ENCODE assay signal across 1 cellular context in the genomic region with DNA sequence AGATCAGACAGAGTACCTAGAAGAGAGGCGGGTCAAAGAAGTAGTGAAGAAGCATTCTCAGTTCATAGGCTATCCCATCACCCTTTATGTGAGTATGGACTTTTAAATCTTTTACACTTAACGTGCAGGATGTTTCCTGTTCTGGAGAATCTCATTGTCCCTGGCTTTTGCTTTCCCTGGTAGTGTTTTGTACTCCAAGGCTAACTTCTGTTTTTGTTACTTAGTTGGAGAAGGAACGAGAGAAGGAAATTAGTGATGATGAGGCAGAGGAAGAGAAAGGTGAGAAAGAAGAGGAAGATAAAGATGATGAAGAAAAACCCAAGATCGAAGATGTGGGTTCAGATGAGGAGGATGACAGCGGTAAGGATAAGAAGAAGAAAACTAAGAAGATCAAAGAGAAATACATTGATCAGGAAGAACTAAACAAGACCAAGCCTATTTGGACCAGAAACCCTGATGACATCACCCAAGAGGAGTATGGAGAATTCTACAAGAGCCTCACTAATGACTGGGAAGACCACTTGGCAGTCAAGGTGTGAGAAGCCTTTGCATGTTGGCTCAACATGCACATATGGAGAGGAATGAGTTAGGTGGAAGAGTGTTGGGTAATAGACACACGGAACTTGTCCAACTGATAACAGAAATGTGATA.
TF ChIP-seq lines count a peak whose summit lies in the region.

No MANE protein-coding gene starts in this region.

TF ChIP-seq in HEK293, 187 proteins besides CTCF, POLR2A, EP300 and RAD21 (continued from another document):
- TF ChIP-seq ZNF610 (tag by site-specific recombination; IDR thresholded peaks at IDR 0.05; ENCODE audit: borderline replicate concordance) (no peak), BCL11A (tag by site-specific recombination; IDR thresholded peaks at IDR 0.05; ENCODE audit: low read depth) (no peak), ZNF184 (tag by site-specific recombination; IDR thresholded peaks at IDR 0.05) (no peak), ZNF76 (tag by site-specific recombination; IDR thresholded peaks at IDR 0.05; ENCODE audit: borderline replicate concordance, low read depth) (0 out of 2 replicates have a peak, but pooled peaks have one; percentile 21), ZNF366 (tag by site-specific recombination; conservative IDR thresholded peaks at IDR 0.05) (0 out of 2 replicates have a peak, but pooled peaks have one; percentile 13), ZNF239 (tag by site-specific recombination; IDR thresholded peaks at IDR 0.05) (no peak), SALL2 (tag by site-specific recombination; IDR thresholded peaks at IDR 0.05; ENCODE audit: borderline replicate concordance) (no peak), ZNF629 (tag by site-specific recombination; IDR thresholded peaks at IDR 0.05) (peak; percentile 73), ZNF473 (tag by site-specific recombination; IDR thresholded peaks at IDR 0.05) (no peak), KLF8 (tag by site-specific recombination; IDR thresholded peaks at IDR 0.05) (peak; percentile 15; the same call in 1 of the 2 replicates), ZNF133 (tag by site-specific recombination; IDR thresholded peaks at IDR 0.05) (no peak), ZNF544 (tag by site-specific recombination; IDR thresholded peaks at IDR 0.05) (no peak)
- TF ChIP-seq, protein P1, sequence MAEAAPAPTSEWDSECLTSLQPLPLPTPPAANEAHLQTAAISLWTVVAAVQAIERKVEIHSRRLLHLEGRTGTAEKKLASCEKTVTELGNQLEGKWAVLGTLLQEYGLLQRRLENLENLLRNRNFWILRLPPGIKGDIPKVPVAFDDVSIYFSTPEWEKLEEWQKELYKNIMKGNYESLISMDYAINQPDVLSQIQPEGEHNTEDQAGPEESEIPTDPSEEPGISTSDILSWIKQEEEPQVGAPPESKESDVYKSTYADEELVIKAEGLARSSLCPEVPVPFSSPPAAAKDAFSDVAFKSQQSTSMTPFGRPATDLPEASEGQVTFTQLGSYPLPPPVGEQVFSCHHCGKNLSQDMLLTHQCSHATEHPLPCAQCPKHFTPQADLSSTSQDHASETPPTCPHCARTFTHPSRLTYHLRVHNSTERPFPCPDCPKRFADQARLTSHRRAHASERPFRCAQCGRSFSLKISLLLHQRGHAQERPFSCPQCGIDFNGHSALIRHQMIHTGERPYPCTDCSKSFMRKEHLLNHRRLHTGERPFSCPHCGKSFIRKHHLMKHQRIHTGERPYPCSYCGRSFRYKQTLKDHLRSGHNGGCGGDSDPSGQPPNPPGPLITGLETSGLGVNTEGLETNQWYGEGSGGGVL (tag by site-specific recombination; IDR thresholded peaks at IDR 0.05): no peak
- TF ChIP-seq, protein P2, sequence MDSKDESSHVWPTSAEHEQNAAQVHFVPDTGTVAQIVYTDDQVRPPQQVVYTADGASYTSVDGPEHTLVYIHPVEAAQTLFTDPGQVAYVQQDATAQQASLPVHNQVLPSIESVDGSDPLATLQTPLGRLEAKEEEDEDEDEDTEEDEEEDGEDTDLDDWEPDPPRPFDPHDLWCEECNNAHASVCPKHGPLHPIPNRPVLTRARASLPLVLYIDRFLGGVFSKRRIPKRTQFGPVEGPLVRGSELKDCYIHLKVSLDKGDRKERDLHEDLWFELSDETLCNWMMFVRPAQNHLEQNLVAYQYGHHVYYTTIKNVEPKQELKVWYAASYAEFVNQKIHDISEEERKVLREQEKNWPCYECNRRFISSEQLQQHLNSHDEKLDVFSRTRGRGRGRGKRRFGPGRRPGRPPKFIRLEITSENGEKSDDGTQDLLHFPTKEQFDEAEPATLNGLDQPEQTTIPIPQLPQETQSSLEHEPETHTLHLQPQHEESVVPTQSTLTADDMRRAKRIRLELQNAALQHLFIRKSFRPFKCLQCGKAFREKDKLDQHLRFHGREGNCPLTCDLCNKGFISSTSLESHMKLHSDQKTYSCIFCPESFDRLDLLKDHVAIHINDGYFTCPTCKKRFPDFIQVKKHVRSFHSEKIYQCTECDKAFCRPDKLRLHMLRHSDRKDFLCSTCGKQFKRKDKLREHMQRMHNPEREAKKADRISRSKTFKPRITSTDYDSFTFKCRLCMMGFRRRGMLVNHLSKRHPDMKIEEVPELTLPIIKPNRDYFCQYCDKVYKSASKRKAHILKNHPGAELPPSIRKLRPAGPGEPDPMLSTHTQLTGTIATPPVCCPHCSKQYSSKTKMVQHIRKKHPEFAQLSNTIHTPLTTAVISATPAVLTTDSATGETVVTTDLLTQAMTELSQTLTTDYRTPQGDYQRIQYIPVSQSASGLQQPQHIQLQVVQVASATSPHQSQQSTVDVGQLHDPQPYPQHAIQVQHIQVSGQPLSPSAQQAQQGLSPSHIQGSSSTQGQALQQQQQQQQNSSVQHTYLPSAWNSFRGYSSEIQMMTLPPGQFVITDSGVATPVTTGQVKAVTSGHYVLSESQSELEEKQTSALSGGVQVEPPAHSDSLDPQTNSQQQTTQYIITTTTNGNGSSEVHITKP (tag by site-specific recombination; IDR thresholded peaks at IDR 0.05): no peak
- TF ChIP-seq, protein P3, sequence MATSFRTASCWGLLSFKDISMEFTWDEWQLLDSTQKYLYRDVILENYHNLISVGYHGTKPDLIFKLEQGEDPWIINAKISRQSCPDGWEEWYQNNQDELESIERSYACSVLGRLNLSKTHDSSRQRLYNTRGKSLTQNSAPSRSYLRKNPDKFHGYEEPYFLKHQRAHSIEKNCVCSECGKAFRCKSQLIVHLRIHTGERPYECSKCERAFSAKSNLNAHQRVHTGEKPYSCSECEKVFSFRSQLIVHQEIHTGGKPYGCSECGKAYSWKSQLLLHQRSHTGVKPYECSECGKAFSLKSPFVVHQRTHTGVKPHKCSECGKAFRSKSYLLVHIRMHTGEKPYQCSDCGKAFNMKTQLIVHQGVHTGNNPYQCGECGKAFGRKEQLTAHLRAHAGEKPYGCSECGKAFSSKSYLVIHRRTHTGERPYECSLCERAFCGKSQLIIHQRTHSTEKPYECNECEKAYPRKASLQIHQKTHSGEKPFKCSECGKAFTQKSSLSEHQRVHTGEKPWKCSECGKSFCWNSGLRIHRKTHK (tag by site-specific recombination; IDR thresholded peaks at IDR 0.05): no peak
- TF ChIP-seq, protein P4, sequence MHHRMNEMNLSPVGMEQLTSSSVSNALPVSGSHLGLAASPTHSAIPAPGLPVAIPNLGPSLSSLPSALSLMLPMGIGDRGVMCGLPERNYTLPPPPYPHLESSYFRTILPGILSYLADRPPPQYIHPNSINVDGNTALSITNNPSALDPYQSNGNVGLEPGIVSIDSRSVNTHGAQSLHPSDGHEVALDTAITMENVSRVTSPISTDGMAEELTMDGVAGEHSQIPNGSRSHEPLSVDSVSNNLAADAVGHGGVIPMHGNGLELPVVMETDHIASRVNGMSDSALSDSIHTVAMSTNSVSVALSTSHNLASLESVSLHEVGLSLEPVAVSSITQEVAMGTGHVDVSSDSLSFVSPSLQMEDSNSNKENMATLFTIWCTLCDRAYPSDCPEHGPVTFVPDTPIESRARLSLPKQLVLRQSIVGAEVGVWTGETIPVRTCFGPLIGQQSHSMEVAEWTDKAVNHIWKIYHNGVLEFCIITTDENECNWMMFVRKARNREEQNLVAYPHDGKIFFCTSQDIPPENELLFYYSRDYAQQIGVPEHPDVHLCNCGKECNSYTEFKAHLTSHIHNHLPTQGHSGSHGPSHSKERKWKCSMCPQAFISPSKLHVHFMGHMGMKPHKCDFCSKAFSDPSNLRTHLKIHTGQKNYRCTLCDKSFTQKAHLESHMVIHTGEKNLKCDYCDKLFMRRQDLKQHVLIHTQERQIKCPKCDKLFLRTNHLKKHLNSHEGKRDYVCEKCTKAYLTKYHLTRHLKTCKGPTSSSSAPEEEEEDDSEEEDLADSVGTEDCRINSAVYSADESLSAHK (tag by site-specific recombination; IDR thresholded peaks at IDR 0.05): no peak
